ENCODE assay signal across 1 cellular context in the genomic region with DNA sequence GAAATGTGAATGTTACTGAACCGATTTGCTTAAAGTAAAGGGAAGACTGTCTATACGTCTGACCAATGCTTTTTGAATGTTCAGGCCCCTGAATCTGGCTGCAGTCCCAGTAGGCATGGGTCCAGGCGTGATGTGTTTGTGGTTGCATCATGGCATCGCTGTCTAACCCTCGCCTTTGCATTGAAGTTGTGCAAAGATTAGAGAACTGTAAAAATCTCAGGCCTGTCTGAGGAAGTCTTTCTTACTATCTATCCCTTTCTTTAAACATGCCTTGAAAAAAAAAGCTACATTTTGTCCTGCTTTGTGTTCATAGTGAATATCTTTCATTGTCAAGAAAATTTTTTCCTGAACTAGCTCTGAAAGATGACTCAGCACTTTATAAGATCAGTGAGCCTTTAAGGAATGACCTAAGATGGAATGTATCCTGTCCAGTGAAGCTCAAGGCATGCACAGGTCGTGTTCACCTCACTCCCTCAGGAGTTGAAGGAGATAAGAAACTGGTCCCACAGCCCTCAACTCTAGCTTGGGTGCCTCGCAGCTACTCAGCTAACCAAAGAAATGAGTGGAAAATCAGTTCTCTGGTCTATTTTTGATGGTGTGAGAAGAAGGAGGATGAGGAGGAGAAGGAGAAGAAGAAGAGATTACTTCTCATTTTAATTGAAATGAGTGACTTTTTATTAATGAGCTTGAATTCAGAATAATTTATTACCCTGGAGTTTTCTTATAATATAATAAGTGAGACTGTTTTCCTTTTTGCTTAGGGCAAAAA.
TF ChIP-seq lines count a peak whose summit lies in the region.

No MANE protein-coding gene starts in this region.

TF ChIP-seq in HEK293, 187 proteins besides CTCF, POLR2A, EP300 and RAD21 (continued from another document and continues in another):
- TF ChIP-seq ZSCAN5A (tag by site-specific recombination; IDR thresholded peaks at IDR 0.05) (no peak), ZSCAN23 (tag by site-specific recombination; IDR thresholded peaks at IDR 0.05) (no peak), ZNF707 (tag by site-specific recombination; IDR thresholded peaks at IDR 0.05) (no peak), ZNF571 (tag by site-specific recombination; IDR thresholded peaks at IDR 0.05) (no peak), ZNF324 (tag by site-specific recombination; IDR thresholded peaks at IDR 0.05) (peak; percentile 52; the same call in 1 of the 2 replicates), ZNF830 (tag by site-specific recombination; IDR thresholded peaks at IDR 0.05; ENCODE audit: low read depth) (no peak), ZNF121 (tag by site-specific recombination; IDR thresholded peaks at IDR 0.05) (no peak), ZNF692 (tag by site-specific recombination; IDR thresholded peaks at IDR 0.05) (peak; percentile 79), ZNF146 (tag by site-specific recombination; IDR thresholded peaks at IDR 0.05) (no peak), ZNF488 (tag by site-specific recombination; IDR thresholded peaks at IDR 0.05) (no peak), ZNF580 (tag by site-specific recombination; IDR thresholded peaks at IDR 0.05) (no peak), OSR2 (tag by site-specific recombination; IDR thresholded peaks at IDR 0.05) (no peak), ZNF792 (tag by site-specific recombination; IDR thresholded peaks at IDR 0.05) (no peak), ZNF747 (tag by site-specific recombination; IDR thresholded peaks at IDR 0.05) (no peak), HOXD13 (CRISPR knock-in tag; IDR thresholded peaks at IDR 0.05; ENCODE audit: borderline replicate concordance) (no peak), ZNF837 (tag by site-specific recombination; IDR thresholded peaks at IDR 0.05) (no peak), PRDM10 (tag by site-specific recombination; IDR thresholded peaks at IDR 0.05) (no peak), ZNF548 (tag by site-specific recombination; IDR thresholded peaks at IDR 0.05) (no peak), ZNF24 (tag by site-specific recombination; IDR thresholded peaks at IDR 0.05) (peak; percentile 50), ZNF202 (tag by site-specific recombination; IDR thresholded peaks at IDR 0.05; ENCODE audit: borderline replicate concordance) (no peak), ZXDB (tag by site-specific recombination; IDR thresholded peaks at IDR 0.05) (peak; percentile 38; the same call in 1 of the 2 replicates), ZNF660 (tag by site-specific recombination; IDR thresholded peaks at IDR 0.05) (peak; percentile 80), ZNF48 (tag by site-specific recombination; IDR thresholded peaks at IDR 0.05) (no peak), ZBTB8A (tag by site-specific recombination; IDR thresholded peaks at IDR 0.05) (peak; percentile 33; the same call in 1 of the 2 replicates)
- TF ChIP-seq, protein P1, sequence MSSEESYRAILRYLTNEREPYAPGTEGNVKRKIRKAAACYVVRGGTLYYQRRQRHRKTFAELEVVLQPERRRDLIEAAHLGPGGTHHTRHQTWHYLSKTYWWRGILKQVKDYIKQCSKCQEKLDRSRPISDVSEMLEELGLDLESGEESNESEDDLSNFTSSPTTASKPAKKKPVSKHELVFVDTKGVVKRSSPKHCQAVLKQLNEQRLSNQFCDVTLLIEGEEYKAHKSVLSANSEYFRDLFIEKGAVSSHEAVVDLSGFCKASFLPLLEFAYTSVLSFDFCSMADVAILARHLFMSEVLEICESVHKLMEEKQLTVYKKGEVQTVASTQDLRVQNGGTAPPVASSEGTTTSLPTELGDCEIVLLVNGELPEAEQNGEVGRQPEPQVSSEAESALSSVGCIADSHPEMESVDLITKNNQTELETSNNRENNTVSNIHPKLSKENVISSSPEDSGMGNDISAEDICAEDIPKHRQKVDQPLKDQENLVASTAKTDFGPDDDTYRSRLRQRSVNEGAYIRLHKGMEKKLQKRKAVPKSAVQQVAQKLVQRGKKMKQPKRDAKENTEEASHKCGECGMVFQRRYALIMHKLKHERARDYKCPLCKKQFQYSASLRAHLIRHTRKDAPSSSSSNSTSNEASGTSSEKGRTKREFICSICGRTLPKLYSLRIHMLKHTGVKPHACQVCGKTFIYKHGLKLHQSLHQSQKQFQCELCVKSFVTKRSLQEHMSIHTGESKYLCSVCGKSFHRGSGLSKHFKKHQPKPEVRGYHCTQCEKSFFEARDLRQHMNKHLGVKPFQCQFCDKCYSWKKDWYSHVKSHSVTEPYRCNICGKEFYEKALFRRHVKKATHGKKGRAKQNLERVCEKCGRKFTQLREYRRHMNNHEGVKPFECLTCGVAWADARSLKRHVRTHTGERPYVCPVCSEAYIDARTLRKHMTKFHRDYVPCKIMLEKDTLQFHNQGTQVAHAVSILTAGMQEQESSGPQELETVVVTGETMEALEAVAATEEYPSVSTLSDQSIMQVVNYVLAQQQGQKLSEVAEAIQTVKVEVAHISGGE (tag by site-specific recombination; conservative IDR thresholded peaks at IDR 0.05; ENCODE audit: low read depth), result no peak
- TF ChIP-seq, protein P2, sequence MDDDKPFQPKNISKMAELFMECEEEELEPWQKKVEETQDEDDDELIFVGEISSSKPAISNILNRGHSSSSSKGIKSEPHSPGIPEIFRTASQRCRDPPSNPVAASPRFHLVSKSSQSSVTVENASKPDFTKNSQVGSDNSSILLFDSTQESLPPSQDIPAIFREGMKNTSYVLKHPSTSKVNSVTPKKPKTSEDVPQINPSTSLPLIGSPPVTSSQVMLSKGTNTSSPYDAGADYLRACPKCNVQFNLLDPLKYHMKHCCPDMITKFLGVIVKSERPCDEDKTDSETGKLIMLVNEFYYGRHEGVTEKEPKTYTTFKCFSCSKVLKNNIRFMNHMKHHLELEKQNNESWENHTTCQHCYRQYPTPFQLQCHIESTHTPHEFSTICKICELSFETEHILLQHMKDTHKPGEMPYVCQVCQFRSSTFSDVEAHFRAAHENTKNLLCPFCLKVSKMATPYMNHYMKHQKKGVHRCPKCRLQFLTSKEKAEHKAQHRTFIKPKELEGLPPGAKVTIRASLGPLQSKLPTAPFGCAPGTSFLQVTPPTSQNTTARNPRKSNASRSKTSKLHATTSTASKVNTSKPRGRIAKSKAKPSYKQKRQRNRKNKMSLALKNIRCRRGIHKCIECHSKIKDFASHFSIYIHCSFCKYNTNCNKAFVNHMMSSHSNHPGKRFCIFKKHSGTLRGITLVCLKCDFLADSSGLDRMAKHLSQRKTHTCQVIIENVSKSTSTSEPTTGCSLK (tag by site-specific recombination; IDR thresholded peaks at IDR 0.05), result no peak
- TF ChIP-seq, protein P3, sequence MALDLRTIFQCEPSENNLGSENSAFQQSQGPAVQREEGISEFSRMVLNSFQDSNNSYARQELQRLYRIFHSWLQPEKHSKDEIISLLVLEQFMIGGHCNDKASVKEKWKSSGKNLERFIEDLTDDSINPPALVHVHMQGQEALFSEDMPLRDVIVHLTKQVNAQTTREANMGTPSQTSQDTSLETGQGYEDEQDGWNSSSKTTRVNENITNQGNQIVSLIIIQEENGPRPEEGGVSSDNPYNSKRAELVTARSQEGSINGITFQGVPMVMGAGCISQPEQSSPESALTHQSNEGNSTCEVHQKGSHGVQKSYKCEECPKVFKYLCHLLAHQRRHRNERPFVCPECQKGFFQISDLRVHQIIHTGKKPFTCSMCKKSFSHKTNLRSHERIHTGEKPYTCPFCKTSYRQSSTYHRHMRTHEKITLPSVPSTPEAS (tag by site-specific recombination; IDR thresholded peaks at IDR 0.05), result 0 out of 2 replicates have a peak, but pooled peaks have one; percentile 18
- TF ChIP-seq, protein P4, sequence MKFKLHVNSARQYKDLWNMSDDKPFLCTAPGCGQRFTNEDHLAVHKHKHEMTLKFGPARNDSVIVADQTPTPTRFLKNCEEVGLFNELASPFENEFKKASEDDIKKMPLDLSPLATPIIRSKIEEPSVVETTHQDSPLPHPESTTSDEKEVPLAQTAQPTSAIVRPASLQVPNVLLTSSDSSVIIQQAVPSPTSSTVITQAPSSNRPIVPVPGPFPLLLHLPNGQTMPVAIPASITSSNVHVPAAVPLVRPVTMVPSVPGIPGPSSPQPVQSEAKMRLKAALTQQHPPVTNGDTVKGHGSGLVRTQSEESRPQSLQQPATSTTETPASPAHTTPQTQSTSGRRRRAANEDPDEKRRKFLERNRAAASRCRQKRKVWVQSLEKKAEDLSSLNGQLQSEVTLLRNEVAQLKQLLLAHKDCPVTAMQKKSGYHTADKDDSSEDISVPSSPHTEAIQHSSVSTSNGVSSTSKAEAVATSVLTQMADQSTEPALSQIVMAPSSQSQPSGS (tag by site-specific recombination; IDR thresholded peaks at IDR 0.05; ENCODE audit: low read depth), result peak; percentile 34; the same call in 1 of the 2 replicates
- TF ChIP-seq, protein P5, sequence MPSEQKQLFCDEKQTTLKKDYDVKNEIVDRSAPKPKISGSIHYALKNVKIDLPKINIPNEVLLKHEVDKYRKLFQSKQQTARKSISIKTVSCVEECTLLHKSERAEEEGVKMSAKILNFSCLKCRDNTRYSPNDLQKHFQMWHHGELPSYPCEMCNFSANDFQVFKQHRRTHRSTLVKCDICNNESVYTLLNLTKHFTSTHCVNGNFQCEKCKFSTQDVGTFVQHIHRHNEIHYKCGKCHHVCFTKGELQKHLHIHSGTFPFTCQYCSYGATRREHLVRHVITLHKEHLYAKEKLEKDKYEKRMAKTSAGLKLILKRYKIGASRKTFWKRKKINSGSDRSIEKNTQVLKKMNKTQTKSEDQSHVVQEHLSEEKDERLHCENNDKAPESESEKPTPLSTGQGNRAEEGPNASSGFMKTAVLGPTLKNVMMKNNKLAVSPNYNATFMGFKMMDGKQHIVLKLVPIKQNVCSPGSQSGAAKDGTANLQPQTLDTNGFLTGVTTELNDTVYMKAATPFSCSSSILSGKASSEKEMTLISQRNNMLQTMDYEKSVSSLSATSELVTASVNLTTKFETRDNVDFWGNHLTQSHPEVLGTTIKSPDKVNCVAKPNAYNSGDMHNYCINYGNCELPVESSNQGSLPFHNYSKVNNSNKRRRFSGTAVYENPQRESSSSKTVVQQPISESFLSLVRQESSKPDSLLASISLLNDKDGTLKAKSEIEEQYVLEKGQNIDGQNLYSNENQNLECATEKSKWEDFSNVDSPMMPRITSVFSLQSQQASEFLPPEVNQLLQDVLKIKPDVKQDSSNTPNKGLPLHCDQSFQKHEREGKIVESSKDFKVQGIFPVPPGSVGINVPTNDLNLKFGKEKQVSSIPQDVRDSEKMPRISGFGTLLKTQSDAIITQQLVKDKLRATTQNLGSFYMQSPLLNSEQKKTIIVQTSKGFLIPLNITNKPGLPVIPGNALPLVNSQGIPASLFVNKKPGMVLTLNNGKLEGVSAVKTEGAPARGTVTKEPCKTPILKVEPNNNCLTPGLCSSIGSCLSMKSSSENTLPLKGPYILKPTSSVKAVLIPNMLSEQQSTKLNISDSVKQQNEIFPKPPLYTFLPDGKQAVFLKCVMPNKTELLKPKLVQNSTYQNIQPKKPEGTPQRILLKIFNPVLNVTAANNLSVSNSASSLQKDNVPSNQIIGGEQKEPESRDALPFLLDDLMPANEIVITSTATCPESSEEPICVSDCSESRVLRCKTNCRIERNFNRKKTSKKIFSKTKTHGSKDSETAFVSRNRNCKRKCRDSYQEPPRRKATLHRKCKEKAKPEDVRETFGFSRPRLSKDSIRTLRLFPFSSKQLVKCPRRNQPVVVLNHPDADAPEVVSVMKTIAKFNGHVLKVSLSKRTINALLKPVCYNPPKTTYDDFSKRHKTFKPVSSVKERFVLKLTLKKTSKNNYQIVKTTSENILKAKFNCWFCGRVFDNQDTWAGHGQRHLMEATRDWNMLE (tag by site-specific recombination; conservative IDR thresholded peaks at IDR 0.05; ENCODE audit: low read depth), result peak; percentile 62
